27 cellular contexts compared by ENCODE assay signal in genomic region chr2:1277634-1278033, GRCh38.
"Had no signal": no experiment of that assay in that cellular context is flagged by ENCODE, and none has a peak within 500 bp of the region (broad histone marks: within the 10 kb centered on the region; RNA-seq: fewer than 3 reads in every experiment).

No MANE protein-coding gene starts in this region.

- H3K36me3 ChIP-seq: stomach, suprapubic skin, thoracic aorta, thyroid gland, tibial artery, transverse colon, upper lobe of left lung, upper lobe of right lung, uterus, vagina had no signal

- H3K9me3 ChIP-seq: suprapubic skin, testis, thoracic aorta, thyroid gland, transverse colon, uterus, vagina had no signal

- H3K27ac ChIP-seq: stomach, suprapubic skin, testis, thoracic aorta, thyroid gland, tibial artery, transverse colon, upper lobe of left lung, upper lobe of right lung, uterus, vagina had no signal

- H3K4me3 ChIP-seq: stomach, suprapubic skin, testis, thoracic aorta, thyroid gland, tibial artery, transverse colon, upper lobe of left lung, upper lobe of right lung, uterus, vagina had no signal

- H3K27me3 Mint-ChIP-seq: stimulated activated naive CD8-positive, alpha-beta T cell treated with anti-CD3 and anti-CD28 coated beads, Interleukin-15, amount 100 ng/mL, for 72 hours; stimulated activated naive CD8-positive, alpha-beta T cell treated with anti-CD3 and anti-CD28 coated beads, Interleukin-15, Interleukin-2, amounts not matched to agents 100 ng/mL and 50 ng/mL, for 24 hours had no signal

- H3K27ac Mint-ChIP-seq: stimulated activated effector memory CD8-positive, alpha-beta T cell treated with anti-CD3 and anti-CD28 coated beads, Interleukin-12 subunit alpha, Interleukin-12 subunit beta, amount 100 ng/mL, for 72 hours; stimulated activated naive B cell treated with anti-CD40 and anti-IgM and Interleukin-4, amounts not matched to agents 10 μg/mL and 1 μg/mL and 100 μg/mL, for 72 hours; stimulated activated naive CD8-positive, alpha-beta T cell treated with anti-CD3 and anti-CD28 coated beads, Interleukin-15, amount 100 ng/mL, for 72 hours; stimulated activated naive CD8-positive, alpha-beta T cell treated with anti-CD3 and anti-CD28 coated beads, Interleukin-15, Interleukin-2, amounts not matched to agents 100 ng/mL and 50 ng/mL, for 24 hours; type B pancreatic cell had no signal

- H3K9me3 Mint-ChIP-seq: stimulated activated effector memory CD8-positive, alpha-beta T cell treated with anti-CD3 and anti-CD28 coated beads, Interleukin-12 subunit alpha, Interleukin-12 subunit beta, amount 100 ng/mL, for 72 hours had no signal

- H3K36me3 Mint-ChIP-seq: stimulated activated effector memory CD8-positive, alpha-beta T cell treated with anti-CD3 and anti-CD28 coated beads, Interleukin-12 subunit alpha, Interleukin-12 subunit beta, amount 100 ng/mL, for 72 hours; type B pancreatic cell had no signal

- DNase-seq: stimulated activated CD4-positive, alpha-beta T cell treated with anti-CD3 and anti-CD28 coated beads, Interleukin-2, amount 100 ng/mL, for 24 hours; stimulated activated CD4-positive, alpha-beta T cell treated with anti-CD3 and anti-CD28 coated beads, Interleukin-2, amount 100 ng/mL, for 48 hours; stimulated activated CD4-positive, alpha-beta T cell treated with anti-CD3 and anti-CD28 coated beads, Interleukin-4, amount 100 ng/mL, for 1 hour; stimulated activated CD4-positive, alpha-beta T cell treated with anti-CD3 and anti-CD28 coated beads, Interleukin-4, amount 100 ng/mL, for 24 hours; stimulated activated CD4-positive, alpha-beta T cell treated with anti-CD3 and anti-CD28 coated beads, Interleukin-4, amount 100 ng/mL, for 4 hours; stimulated activated CD8-positive, alpha-beta memory T cell treated with anti-CD3 and anti-CD28 coated beads, Interleukin-4, amount 100 ng/mL, for 48 hours; stimulated activated naive B cell treated with anti-CD40 and anti-IgM and Interleukin-4, amounts not matched to agents 10 μg/mL and 1 μg/mL and 100 μg/mL, for 72 hours; stimulated activated naive CD4-positive, alpha-beta T cell; stimulated activated naive CD4-positive, alpha-beta T cell treated with Interleukin-2 at 50 U/mL for 16 hours; stimulated activated naive CD8-positive, alpha-beta T cell treated with anti-CD3 and anti-CD28 coated beads, Interleukin-15, amount 100 ng/mL, for 72 hours; stimulated activated naive CD8-positive, alpha-beta T cell treated with anti-CD3 and anti-CD28 coated beads, Interleukin-15, Interleukin-2, amounts not matched to agents 100 U/mL and 50 U/mL, for 24 hours; stomach; substantia nigra; testis; thyroid gland; tibial artery; transverse colon; trophoblast cell; upper lobe of left lung; upper lobe of right lung; uterus had no signal

- H3K27me3 ChIP-seq: suprapubic skin, testis, thyroid gland, transverse colon, upper lobe of left lung, upper lobe of right lung, uterus, vagina had no signal

- ATAC-seq: stimulated activated effector memory CD8-positive, alpha-beta T cell treated with anti-CD3 and anti-CD28 coated beads, Interleukin-12 subunit alpha, Interleukin-12 subunit beta, amount 100 ng/mL, for 72 hours; stimulated activated naive B cell treated with anti-CD40 and anti-IgM and Interleukin-4, amounts not matched to agents 10 μg/mL and 1 μg/mL and 100 μg/mL, for 72 hours; stimulated activated naive CD8-positive, alpha-beta T cell treated with anti-CD3 and anti-CD28 coated beads, Interleukin-15, amount 100 ng/mL, for 72 hours; stimulated activated naive CD8-positive, alpha-beta T cell treated with anti-CD3 and anti-CD28 coated beads, Interleukin-15, Interleukin-2, amounts not matched to agents 100 U/mL and 50 U/mL, for 24 hours; upper lobe of right lung had no signal

- H3K4me1 ChIP-seq: suprapubic skin, thyroid gland, tibial artery, transverse colon, upper lobe of right lung, vagina had no signal

- H3K4me3 Mint-ChIP-seq: stimulated activated effector memory CD8-positive, alpha-beta T cell treated with anti-CD3 and anti-CD28 coated beads, Interleukin-12 subunit alpha, Interleukin-12 subunit beta, amount 100 ng/mL, for 72 hours; stimulated activated naive B cell treated with anti-CD40 and anti-IgM and Interleukin-4, amounts not matched to agents 10 μg/mL and 1 μg/mL and 100 μg/mL, for 72 hours; stimulated activated naive CD8-positive, alpha-beta T cell treated with anti-CD3 and anti-CD28 coated beads, Interleukin-15, amount 100 ng/mL, for 72 hours; stimulated activated naive CD8-positive, alpha-beta T cell treated with anti-CD3 and anti-CD28 coated beads, Interleukin-15, Interleukin-2, amounts not matched to agents 100 ng/mL and 50 ng/mL, for 24 hours; type B pancreatic cell had no signal

- H3K4me1 Mint-ChIP-seq: stimulated activated naive CD8-positive, alpha-beta T cell treated with anti-CD3 and anti-CD28 coated beads, Interleukin-15, amount 100 ng/mL, for 72 hours had no signal
